Comparison of ENCODE assay signal across 14 cellular contexts in genomic region chr5:60598424-60598823, GRCh38.
A peak's percentile ranks its signal among the peaks of the same experiment; 100 is the strongest.
DNase-seq lines count a peak whose midpoint lies in the region; ATAC-seq, FAIRE-seq and TF ChIP-seq lines count a peak whose summit lies in the region.
"Had no signal": no experiment of that assay in that cellular context is flagged by ENCODE, and none has a peak within 500 bp of the region (broad histone marks: within the 10 kb centered on the region; RNA-seq: fewer than 3 reads in every experiment).

No MANE protein-coding gene starts in this region.

- no peak for FAIRE-seq in GM12878 (lab: Jason Lieb, UNC)
- FAIRE-seq: kidney had no signal

- BruUV-seq in GM12878 (replicated peaks; lab: Mats Ljungman, UMichigan) = no TSS peak

- no peak; a peak in 1 of 4 replicates for TF ChIP-seq EP300 in GM12878 (IDR thresholded peaks at IDR 0.05; ENCODE audit: borderline replicate concordance in 1 of 2, control insufficient read depth in 1 of 2, low read depth in 2 of 2, low read length in 2 of 2)

- POLR2A ChIA-PET in GM12878 (lab: Charles Lee) (interaction anchor here (0.5 to 1.4 kb wide), 3 partner anchors 13 to 721 kb away, joined by 3 to 4 read pairs (median 3); no protein-coding TSS in a partner anchor), GM10248 (lab: Yijun Ruan, JAX) (no interaction called here)

- SMC1A ChIA-PET in GM12878 (lab: Charles Lee; ENCODE audit: uncharacterized antibody, unreplicated experiment) = interaction anchor here (0.7 to 2.7 kb wide), 15 partner anchors 11 to 312 kb away, joined by 3 to 14 read pairs (median 4); no protein-coding TSS in a partner anchor

- in situ Hi-C loops in GM12878 (cut with MboI) = no loop called here

- no peaks in the 10 kb centered on the region for H3K9me3 ChIP-seq in GM12878 (replicated peaks; ENCODE audit: control insufficient read depth, insufficient read depth, low read length)
- peaks cover 3% of the 10 kb centered on the region; the same call in 1 of the 2 replicates for H3K9me3 ChIP-seq in SJCRH30 (replicated peaks)

- H3K4me1 ChIP-seq in GM12878 (ENCODE audit: control insufficient read depth, insufficient read depth, low read length) (peaks cover 26% of the 10 kb centered on the region), SJCRH30 (peaks cover 14% of the 10 kb centered on the region)

- ATAC-seq in GM18858 (IDR thresholded peaks at IDR 0.05; ENCODE audit: unreplicated experiment) (peak; percentile 34), GM21447 (IDR thresholded peaks at IDR 0.05; ENCODE audit: unreplicated experiment) (peak; percentile 49), HG03066 (IDR thresholded peaks at IDR 0.05; ENCODE audit: low read depth, unreplicated experiment) (peak; percentile 56), GM12878 (peak; percentile 82)
- ATAC-seq: natural killer cell had no signal

- TF ChIP-seq CTCF in GM12878 (IDR thresholded peaks at IDR 0.05 in 2 of 3, conservative IDR thresholded peaks at IDR 0.05 in 1 of 3; ENCODE audit: control insufficient read depth in 2 of 3, extremely low read depth in 1 of 3, insufficient read depth in 1 of 3, low read depth in 3 of 3, low read length in 3 of 3) (no peak), GM10248 (IDR thresholded peaks at IDR 0.05; ENCODE audit: control extremely low read depth, extremely low read depth, low read depth, missing control alignments) (no peak)

- CTCF ChIA-PET in GM12878 (lab: Yijun Ruan, JAX) (interaction anchor here (0.8 to 1.5 kb wide), 6 partner anchors 14 to 216 kb away, joined by 3 to 5 read pairs (median 3); no protein-coding TSS in a partner anchor), GM10248 (lab: Yijun Ruan, JAX) (interaction anchor here (0.8 to 3.2 kb wide), 9 partner anchors 8 to 788 kb away, joined by 3 to 9 read pairs (median 3); no protein-coding TSS in a partner anchor)

- no peak overlapping the region; the same call in 1 of the 2 replicates for H2AFZ ChIP-seq in GM12878 (ENCODE audit: control insufficient read depth, low read depth, low read length)

- intact Hi-C loops in GM12878 (cut with micrococcal nuclease; ENCODE audit: unreplicated experiment) = loop anchor here (5.0 kb wide), 1 partner anchor 786 kb away; no protein-coding TSS in a partner anchor

- H3K9ac ChIP-seq in GM12878 (ENCODE audit: control insufficient read depth, insufficient read depth, low read length) = no peak overlapping the region

- H3K27ac ChIP-seq in GM12878 (ENCODE audit: control insufficient read depth, insufficient read depth) (peak overlapping the region; percentile 65), SJCRH30 (no peak overlapping the region)

- no peaks in the 10 kb centered on the region for H3K79me2 ChIP-seq in GM12878 (ENCODE audit: control insufficient read depth, insufficient read depth, low read length)

- H3K36me3 ChIP-seq in GM12878 (ENCODE audit: control insufficient read depth in 2 of 2, insufficient read depth in 2 of 2, low read length in 1 of 2) = no peaks in the 10 kb centered on the region; a peak in 1 of 4 replicates
- no peaks in the 10 kb centered on the region for H3K36me3 ChIP-seq in SJCRH30

- H3K4me3 ChIP-seq in GM12878 (no peak overlapping the region), SJCRH30 (no peak overlapping the region)

- no peak for TF ChIP-seq POLR2A in GM12878 (IDR thresholded peaks at IDR 0.05; ENCODE audit: low read depth, low read length)

- TF ChIP-seq RAD21 in GM12878 (IDR thresholded peaks at IDR 0.05; ENCODE audit: insufficient read depth, low read depth, low read length) = no peak

- RAD21 ChIA-PET in GM12878 (lab: Charles Lee; ENCODE audit: unreplicated experiment) = interaction anchor here (0.8 to 2.0 kb wide), 9 partner anchors 9 to 216 kb away, joined by 3 to 14 read pairs (median 3); no protein-coding TSS in a partner anchor

- DNase-seq in GM12878 (ENCODE audit: low read depth, low spot score) = no peak
- no peak for DNase-seq in SJCRH30
- DNase-seq in SW480 (ENCODE audit: low spot score) = no peak
- no peak for DNase-seq in T1000 (lab: John Stamatoyannopoulos, UW)
- DNase-seq in GM10248 (ENCODE audit: extremely low spot score) = no peak
- DNase-seq: activated CD4-positive, alpha-beta T cell treated with anti-CD3 and anti-CD28 coated beads, Interleukin-2, amount 50 U/mL, for 4 hours; dermis blood vessel endothelial cell; foreskin melanocyte; H9; kidney; natural killer cell had no signal

- peak overlapping the region; percentile 80 for H3K4me2 ChIP-seq in GM12878 (ENCODE audit: control insufficient read depth, insufficient read depth)

- no peaks in the 10 kb centered on the region for H3K27me3 ChIP-seq in GM12878 (replicated peaks in 1 of 2; ENCODE audit: control insufficient read depth in 2 of 2, insufficient read depth in 2 of 2, low read length in 1 of 2)
- H3K27me3 ChIP-seq in SJCRH30 = no peaks in the 10 kb centered on the region

- H4K20me1 ChIP-seq in GM12878 (ENCODE audit: control insufficient read depth, insufficient read depth) = no peaks in the 10 kb centered on the region

- whole genome bisulfite sequencing in GM12878 (ENCODE audit: insufficient coverage, insufficient replicate concordance, low lambda C conversion rate, missing lambda C conversion rate) = 60% methylated on average over 4 of the region's 4 CpGs

TF ChIP-seq in GM12878, 131 proteins besides CTCF, POLR2A, EP300 and RAD21:
- TF ChIP-seq JUNB (IDR thresholded peaks at IDR 0.05) (peak; percentile 46), FOXM1 (IDR thresholded peaks at IDR 0.05; ENCODE audit: low read depth, low read length) (0 out of 2 replicates have a peak, but pooled peaks have one; percentile 10), JUND (IDR thresholded peaks at IDR 0.05; ENCODE audit: low read depth, low read length) (no peak), ZNF384 (IDR thresholded peaks at IDR 0.05; ENCODE audit: borderline replicate concordance, low read depth, low read length) (no peak), MEF2A (IDR thresholded peaks at IDR 0.05; ENCODE audit: insufficient read depth, low read depth, low read length) (no peak), EGR1 (IDR thresholded peaks at IDR 0.05; ENCODE audit: borderline replicate concordance in 1 of 2, low read depth in 2 of 2, low read length in 2 of 2) (no peak)
